ENCODE assay signal across 8 cellular contexts in the genomic region with DNA sequence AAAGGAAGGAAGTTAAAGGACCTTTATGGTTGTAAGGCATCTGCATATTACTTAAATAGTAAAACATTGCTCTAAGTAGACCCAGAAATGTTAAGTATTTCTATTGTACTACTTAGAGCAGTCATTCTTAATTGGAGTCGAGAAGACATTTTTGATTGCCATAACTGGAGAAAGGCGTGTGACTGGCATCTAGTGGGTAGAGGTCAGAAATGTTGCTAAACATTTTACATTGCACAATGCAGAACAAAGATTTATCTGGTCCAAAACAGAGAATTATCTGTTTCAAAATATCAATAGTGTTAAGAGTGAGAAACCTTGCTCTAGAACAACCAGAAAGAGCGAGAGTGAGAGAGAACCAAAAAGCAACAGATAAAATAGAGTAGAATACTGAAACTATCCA. TPM values are rescaled to one million over a fixed set of nuclear protein-coding genes. Genes with fewer than 3 reads are reported as not detected.
A peak's percentile ranks its signal among the peaks of the same experiment; 100 is the strongest.
DNase-seq lines count a peak whose midpoint lies in the region; ATAC-seq, FAIRE-seq and TF ChIP-seq lines count a peak whose summit lies in the region.

No MANE protein-coding gene starts in this region.

- TF ChIP-seq EP300 in HepG2 (IDR thresholded peaks at IDR 0.05; ENCODE audit: low read depth in 2 of 2, low read length in 2 of 2) (no peak), HepG2 (CRISPR knock-in tag; IDR thresholded peaks at IDR 0.05; ENCODE audit: borderline replicate concordance) (no peak)

- H3K27ac Mint-ChIP-seq in CD14-positive monocyte = peak overlapping the region in 4 of 7 donors; percentile 5 to 63 (median 40)

- TF ChIP-seq CTCF in CD14-positive monocyte (IDR thresholded peaks at IDR 0.05) (peak; percentile 75), HCT116 (IDR thresholded peaks at IDR 0.05 in 2 of 3, conservative IDR thresholded peaks at IDR 0.05 in 1 of 3; ENCODE audit: borderline replicate concordance in 1 of 3, insufficient read depth in 1 of 3, low read depth in 2 of 3, low read length in 2 of 3) (peak; percentile 13 to 37 (median 15); a peak in 3 of 6 replicates), HepG2 (CRISPR knock-in tag; IDR thresholded peaks at IDR 0.05) (0 out of 2 replicates have a peak, but pooled peaks have one; percentile 25)

- no peak for TF ChIP-seq POLR2A in HCT116 (IDR thresholded peaks at IDR 0.05; ENCODE audit: borderline replicate concordance, extremely low read depth, insufficient read depth, insufficient read length)
- TF ChIP-seq POLR2A in HepG2 (IDR thresholded peaks at IDR 0.05; ENCODE audit: insufficient read depth in 1 of 2, low read depth in 2 of 2, low read length in 2 of 2) = no peak
- TF ChIP-seq POLR2A in GM18505 (IDR thresholded peaks at IDR 0.05; ENCODE audit: borderline replicate concordance, extremely low read depth, insufficient read depth, insufficient read length) = no peak

- H3K79me2 ChIP-seq in HCT116 (ENCODE audit: insufficient read depth, low read length) (no peaks in the 10 kb centered on the region), HepG2 (ENCODE audit: insufficient read depth, low read length) (no peaks in the 10 kb centered on the region)

- H2AFZ ChIP-seq in HCT116 (ENCODE audit: low read depth, low read length, poor library complexity, severe bottlenecking) (peak overlapping the region; percentile 16), HepG2 (ENCODE audit: low read length) (no peak overlapping the region)

- CTCF ChIA-PET in HCT116 (lab: Charles Lee) (no interaction called here), HepG2 (lab: Yijun Ruan, JAX; ENCODE audit: low intra/inter-chr PET ratio, low total read pairs) (no interaction called here)

- no peaks in the 10 kb centered on the region for H3K36me3 Mint-ChIP-seq in CD14-positive monocyte

- H3K9me3 ChIP-seq in HCT116 (ENCODE audit: control insufficient read depth in 1 of 2, insufficient read depth in 1 of 2, low read depth in 1 of 2, low read length in 2 of 2) (no peaks in the 10 kb centered on the region), HepG2 (ENCODE audit: low read length) (no peaks in the 10 kb centered on the region)

- in situ Hi-C loops in HepG2 (cut with HindIII; ENCODE audit: extremely low pct_ligation_motif_present, low pct_unique_long_range_greater_than_20kb) = no loop called here

- BruUV-seq in HCT116 (replicated peaks; lab: Mats Ljungman, UMichigan) (no TSS peak), HepG2 (replicated peaks; lab: Mats Ljungman, UMichigan) (no TSS peak)

- RAD21 ChIA-PET in HCT116 (lab: Charles Lee; ENCODE audit: low non-redundant PET in 1 of 2, low total read pairs in 2 of 2, uncharacterized antibody in 2 of 2, unreplicated experiment in 2 of 2) = no interaction called here

- no peaks in the 10 kb centered on the region for H4K20me1 ChIP-seq in HCT116 (ENCODE audit: insufficient read depth)
- no peaks in the 10 kb centered on the region for H4K20me1 ChIP-seq in HepG2 (ENCODE audit: insufficient read depth, low read length)

- no peak overlapping the region for H3K4me2 ChIP-seq in HCT116 (ENCODE audit: low read length)
- H3K4me2 ChIP-seq in HepG2 (ENCODE audit: low read depth, low read length) = no peak overlapping the region

- H3K4me3 Mint-ChIP-seq in CD14-positive monocyte = no peak overlapping the region

- no peaks in the 10 kb centered on the region for H3K27me3 ChIP-seq in HCT116 (ENCODE audit: insufficient read depth, low read length)
- no peaks in the 10 kb centered on the region for H3K27me3 ChIP-seq in HepG2 (ENCODE audit: control insufficient read depth in 1 of 2, insufficient read depth in 2 of 2, low read length in 2 of 2)

- intact Hi-C loops in CD14-positive monocyte (cut with micrococcal nuclease) (no loop called here), HCT116 (cut with micrococcal nuclease) (loop anchor here (5.0 kb wide), 1 partner anchor 32 kb away; no protein-coding TSS in a partner anchor), HepG2 (cut with micrococcal nuclease; ENCODE audit: unreplicated experiment) (no loop called here)

- no peaks in the 10 kb centered on the region for H3K4me1 ChIP-seq in HCT116 (ENCODE audit: control insufficient read depth in 1 of 2, insufficient read depth in 2 of 2, low read length in 2 of 2)
- H3K4me1 ChIP-seq in HepG2 (ENCODE audit: insufficient read depth, low read length) = no peaks in the 10 kb centered on the region

- no peak; the same call in 1 of the 2 replicates for ATAC-seq in HCT116
- no peak for ATAC-seq in HepG2
- no peak for ATAC-seq in GM18505 (IDR thresholded peaks at IDR 0.05; ENCODE audit: unreplicated experiment)
- no peak for ATAC-seq in GM19328 (IDR thresholded peaks at IDR 0.05; ENCODE audit: unreplicated experiment)
- no peak for ATAC-seq in GM18520 (IDR thresholded peaks at IDR 0.05; ENCODE audit: unreplicated experiment)

- H3K9ac ChIP-seq in HCT116 (ENCODE audit: low read length) = no peak overlapping the region
- H3K9ac ChIP-seq in HepG2 (ENCODE audit: insufficient read depth, low read depth, low read length) = no peak overlapping the region

- POLR2A ChIA-PET in HCT116 (lab: Charles Lee) = no interaction called here
- POLR2A ChIA-PET in HepG2 (lab: Yijun Ruan, JAX) = no interaction called here

- H3K4me3 ChIP-seq in HCT116 (replicated peaks in 1 of 2; ENCODE audit: low read depth in 1 of 2, low read length in 2 of 2) (no peak overlapping the region), HepG2 (replicated peaks in 1 of 3; ENCODE audit: insufficient read depth in 1 of 3, low read depth in 2 of 3, low read length in 3 of 3) (no peak overlapping the region)

- WGBS in HepG2 (ENCODE audit: low lambda C conversion rate) = 23% methylated on average over 3 of the region's 3 CpGs

- no peak overlapping the region for H3K27ac ChIP-seq in HCT116 (ENCODE audit: low read depth, low read length)
- no peak overlapping the region for H3K27ac ChIP-seq in HepG2 (ENCODE audit: extremely low read length, insufficient read depth, low read length)

- no peak for FAIRE-seq in HepG2 (lab: Jason Lieb, UNC)

- TF ChIP-seq RAD21 in HCT116 (IDR thresholded peaks at IDR 0.05; ENCODE audit: low read depth) (peak; percentile 55), HepG2 (CRISPR knock-in tag; IDR thresholded peaks at IDR 0.05) (no peak)

- peaks cover 4% of the 10 kb centered on the region for H3K4me1 Mint-ChIP-seq in CD14-positive monocyte

- DNase-seq in CD14-positive monocyte (ENCODE audit: low spot score) = no peak
- DNase-seq in HCT116 (ENCODE audit: low read depth, low spot score) = no peak
- DNase-seq in activated CD4-positive, alpha-beta T cell treated with anti-CD3 and anti-CD28 coated beads, Interleukin-2, amount 50 U/mL, for 1 hour = peak; percentile 34
- no peak for DNase-seq in HepG2 (ENCODE audit: low spot score)
- DNase-seq in dedifferentiated amniotic fluid mesenchymal stem cell (ENCODE audit: extremely low spot score) = no peak

- no peaks in the 10 kb centered on the region for H3K9me2 ChIP-seq in HCT116 (ENCODE audit: insufficient read depth)

- peaks cover 0 to 2% (median 1%) of the 10 kb centered on the region in 3 donors for H3K27me3 Mint-ChIP-seq in CD14-positive monocyte (ENCODE audit: low read depth in 3 of 3)

- H3K9me3 Mint-ChIP-seq in CD14-positive monocyte = peaks cover 0 to 8% (median 2%) of the 10 kb centered on the region in 7 donors

- H3K36me3 ChIP-seq in HCT116 (ENCODE audit: control insufficient read depth in 1 of 2, insufficient read depth in 2 of 2, low read length in 2 of 2) = no peaks in the 10 kb centered on the region
- H3K36me3 ChIP-seq in HepG2 (replicated peaks in 1 of 2; ENCODE audit: control insufficient read depth in 1 of 2, insufficient read depth in 2 of 2, low read length in 2 of 2) = no peaks in the 10 kb centered on the region

TF ChIP-seq in HCT116, 20 proteins besides CTCF, POLR2A, EP300 and RAD21:
- no peak for TF ChIP-seq SRF (IDR thresholded peaks at IDR 0.05; ENCODE audit: low read depth)
- TF ChIP-seq CEBPB (IDR thresholded peaks at IDR 0.05; ENCODE audit: low read depth) = peak; percentile 46; the same call in 1 of the 2 replicates
- TF ChIP-seq, protein P1, sequence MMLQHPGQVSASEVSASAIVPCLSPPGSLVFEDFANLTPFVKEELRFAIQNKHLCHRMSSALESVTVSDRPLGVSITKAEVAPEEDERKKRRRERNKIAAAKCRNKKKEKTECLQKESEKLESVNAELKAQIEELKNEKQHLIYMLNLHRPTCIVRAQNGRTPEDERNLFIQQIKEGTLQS (IDR thresholded peaks at IDR 0.05) = no peak

TF ChIP-seq in HepG2, 621 proteins besides CTCF, POLR2A, EP300 and RAD21 (continues in another document):
- peak; percentile 37 for TF ChIP-seq CEBPG (CRISPR knock-in tag; IDR thresholded peaks at IDR 0.05)

RNA-seq across cellular contexts. Expression of a gene that starts 23.3 kb away (rescaled TPM):
- polyA plus RNA-seq in CD14-positive monocyte = 10 to 100 TPM; 10.2 to 20.3 TPM
- 38.1 TPM for total RNA-seq in HCT116 (2021; ENCODE audit: unreplicated experiment)
- polyA plus RNA-seq in HCT116 (2012) = 7.5 and 11.3 TPM in 2 replicates
- 27.2 and 37.8 TPM in 2 replicates for total RNA-seq in HepG2 (2016; rRNA removed; fragmentation: Illumina TruSeq; extraction: Trizol)
- total RNA-seq in HepG2 (2016; cell fraction: cytosol; rRNA removed; fragmentation: Illumina TruSeq; extraction: Trizol; ENCODE audit: low read depth) = 4.3 and 6.2 TPM in 2 replicates
- total RNA-seq in HepG2 (2016; cell fraction: insoluble cytoplasmic fraction; rRNA removed; fragmentation: Illumina TruSeq; extraction: Trizol) = 27.0 and 36.7 TPM in 2 replicates
- total RNA-seq in HepG2 (2016; cell fraction: membrane; rRNA removed; fragmentation: Illumina TruSeq; extraction: Trizol) = 8.7 and 9.5 TPM in 2 replicates
- 38.5 and 44.6 TPM in 2 replicates for total RNA-seq in HepG2 (2016; cell fraction: nucleus; rRNA removed; fragmentation: Illumina TruSeq; extraction: Trizol)
- 5.9 and 10.5 TPM in 2 replicates for polyA plus RNA-seq in HepG2 (2011; rRNA removed)
- 1.5 and 3.2 TPM in 2 replicates for polyA plus RNA-seq in HepG2 (2011; cell fraction: cytosol; rRNA removed)
- polyA plus RNA-seq in HepG2 (2011; cell fraction: nucleus; rRNA removed) = 7.3 and 8.0 TPM in 2 replicates
- 14.8 and 19.8 TPM in 2 replicates for polyA plus RNA-seq in HepG2 (2012)
- 0.23 and 0.31 TPM in 2 replicates for polyA plus RNA-seq in HepG2 (2016; cell fraction: cytosol; fragmentation: Illumina TruSeq; extraction: Trizol; ENCODE audit: low read depth)
- 27.9 and 29.2 TPM in 2 replicates for polyA plus RNA-seq in HepG2 (2016; cell fraction: insoluble cytoplasmic fraction; fragmentation: Illumina TruSeq; extraction: Trizol; ENCODE audit: low read depth)
- 1.2 and 1.7 TPM in 2 replicates for polyA plus RNA-seq in HepG2 (2016; cell fraction: membrane; fragmentation: Illumina TruSeq; extraction: Trizol; ENCODE audit: low read depth)
- 39.5 and 43.8 TPM in 2 replicates for polyA plus RNA-seq in HepG2 (2016; cell fraction: nucleus; fragmentation: Illumina TruSeq; extraction: Trizol; ENCODE audit: insufficient read depth, low read depth)
- polyA minus RNA-seq in HepG2 (2011; rRNA and poly(A)+ RNA removed; ENCODE audit: low replicate concordance) = 5.9 and 10.2 TPM in 2 replicates
- polyA minus RNA-seq in HepG2 (2011; cell fraction: cytosol; rRNA and poly(A)+ RNA removed) = 12.1 and 13.3 TPM in 2 replicates
- polyA minus RNA-seq in HepG2 (2011; cell fraction: nucleus; rRNA and poly(A)+ RNA removed) = 80.5 and 92.5 TPM in 2 replicates

Comparison
In these comparisons a context has a peak if more than half of its experiments do, and no peak if none do; other contexts are left out.
1. CTCF ChIP-seq: peak in every context shown above with its lines; median percentile 75 in CD14-positive monocyte; 25 in HepG2; 15 in HCT116.